In the genomic region with DNA sequence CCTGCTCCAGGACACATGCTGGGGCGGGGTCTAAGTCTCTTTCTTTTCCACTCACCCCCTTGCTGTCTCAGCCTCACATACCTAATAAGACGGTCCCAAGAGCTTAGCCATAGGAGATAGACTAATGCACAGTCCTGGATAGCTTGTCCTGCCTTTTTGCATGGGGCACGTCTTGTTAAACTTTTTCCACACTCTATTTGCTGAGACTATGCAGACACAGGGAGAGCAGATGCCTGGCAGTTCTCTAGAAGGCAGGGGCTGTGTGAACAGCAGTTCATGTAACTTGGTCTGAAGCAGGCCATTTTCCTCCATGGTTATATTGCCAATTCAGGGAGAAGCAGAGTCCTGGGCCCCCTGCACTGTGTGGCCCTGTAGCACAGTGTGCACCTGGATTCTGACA, we compare ENCODE assay signal across 28 cellular contexts.
"Had no signal": no experiment of that assay in that cellular context is flagged by ENCODE, and none has a peak within 500 bp of the region (broad histone marks: within the 10 kb centered on the region; RNA-seq: fewer than 3 reads in every experiment).

No MANE protein-coding gene starts in this region.

- H3K4me1 Mint-ChIP-seq: endodermal cell had no signal

- H3K4me3 ChIP-seq: esophagus muscularis mucosa, heart right ventricle, lung, mucosa of descending colon, sigmoid colon had no signal

- H3K4me3 Mint-ChIP-seq: activated T-helper 1 cell treated with anti-CD3 and anti-CD28 coated beads, Interleukin-12 subunit alpha, Interleukin-12 subunit beta, Interleukin-2, Interleukin-4 antibody, amounts not matched to agents 30 ng/mL and 10 ng/mL and 1 ng/mL, durations not matched to agents 14 hours and 24 hours and 36 hours; dendritic cell treated with granulocyte-macrophage colony-stimulating factor and Interleukin-4, amounts not matched to agents 40 ng/mL and 50 ng/mL, for 4 days; endodermal cell; natural killer cell treated with Interleukin-12 subunit alpha and Interleukin-12 subunit beta and Interleukin-15 and Interleukin-18, amount 100 ng/mL, for 72 hours; stimulated activated memory B cell treated with anti-CD40 and anti-IgM and Interleukin-4, amounts not matched to agents 10 μg/mL and 1 μg/mL and 100 μg/mL, for 72 hours; stimulated activated naive CD8-positive, alpha-beta T cell treated with anti-CD3 and anti-CD28 coated beads, Interleukin-15, amount 100 ng/mL, for 72 hours had no signal

- H3K27ac ChIP-seq: esophagus muscularis mucosa, heart right ventricle, VCaP had no signal

- H3K27me3 ChIP-seq: esophagus muscularis mucosa, heart right ventricle, sigmoid colon had no signal

- H3K36me3 ChIP-seq: esophagus muscularis mucosa, heart right ventricle, sigmoid colon had no signal

- H3K9me3 ChIP-seq: esophagus muscularis mucosa, heart right ventricle, mucosa of descending colon, sigmoid colon had no signal

- H3K9me3 Mint-ChIP-seq: activated T-helper 1 cell treated with anti-CD3 and anti-CD28 coated beads, Interleukin-12 subunit alpha, Interleukin-12 subunit beta, Interleukin-2, Interleukin-4 antibody, amounts not matched to agents 30 ng/mL and 10 ng/mL and 1 ng/mL, durations not matched to agents 14 hours and 24 hours and 36 hours; dendritic cell treated with granulocyte-macrophage colony-stimulating factor and Interleukin-4, amounts not matched to agents 40 ng/mL and 50 ng/mL, for 4 days; endodermal cell; natural killer cell treated with Interleukin-12 subunit alpha and Interleukin-12 subunit beta and Interleukin-15 and Interleukin-18, amount 100 ng/mL, for 72 hours; stimulated activated naive CD8-positive, alpha-beta T cell treated with anti-CD3 and anti-CD28 coated beads, Interleukin-15, amount 100 ng/mL, for 72 hours had no signal

- DNase-seq: activated CD4-positive, alpha-beta T cell treated with anti-CD3 and anti-CD28 coated beads for 48 hours; activated CD4-positive, alpha-beta T cell treated with anti-CD3 and anti-CD28 coated beads, Interleukin-2, amount 50 U/mL, for 48 hours; activated CD8-positive, alpha-beta memory T cell treated with anti-CD3 and anti-CD28 coated beads for 24 hours; activated gamma-delta T cell; activated naive CD4-positive, alpha-beta T cell treated with anti-CD3 and anti-CD28 coated beads, Interleukin-2, amount 50 U/mL, for 16 hours; amniotic stem cell; caudate nucleus; endodermal cell; foreskin melanocyte; heart right ventricle; kidney glomerular epithelial cell; mucosa of descending colon; retina; sigmoid colon; small intestine; stimulated activated CD4-positive, alpha-beta T cell treated with anti-CD3 and anti-CD28 coated beads, Interleukin-1b, Interleukin-23, amount 100 ng/mL, for 48 hours; stimulated activated CD4-positive, alpha-beta T cell treated with anti-CD3 and anti-CD28 coated beads, Interleukin-4, amount 100 ng/mL, for 4 hours; stimulated activated CD8-positive, alpha-beta memory T cell treated with anti-CD3 and anti-CD28 coated beads, Interleukin-4, amount 100 ng/mL, for 48 hours; stimulated activated naive CD8-positive, alpha-beta T cell treated with anti-CD3 and anti-CD28 coated beads, Interleukin-15, amount 100 ng/mL, for 72 hours; substantia nigra; T-helper 9 cell had no signal

- H3K36me3 Mint-ChIP-seq: natural killer cell treated with Interleukin-12 subunit alpha and Interleukin-12 subunit beta and Interleukin-15 and Interleukin-18, amount 100 ng/mL, for 72 hours; stimulated activated memory B cell treated with anti-CD40 and anti-IgM and Interleukin-4, amounts not matched to agents 10 μg/mL and 1 μg/mL and 100 μg/mL, for 72 hours had no signal

- H3K27me3 Mint-ChIP-seq: dendritic cell treated with granulocyte-macrophage colony-stimulating factor and Interleukin-4, amounts not matched to agents 40 ng/mL and 50 ng/mL, for 4 days; natural killer cell treated with Interleukin-12 subunit alpha and Interleukin-12 subunit beta and Interleukin-15 and Interleukin-18, amount 100 ng/mL, for 72 hours; stimulated activated naive CD8-positive, alpha-beta T cell treated with anti-CD3 and anti-CD28 coated beads, Interleukin-15, amount 100 ng/mL, for 72 hours had no signal

- H3K27ac Mint-ChIP-seq: activated T-helper 1 cell treated with anti-CD3 and anti-CD28 coated beads, Interleukin-12 subunit alpha, Interleukin-12 subunit beta, Interleukin-2, Interleukin-4 antibody, amounts not matched to agents 30 ng/mL and 10 ng/mL and 1 ng/mL, durations not matched to agents 14 hours and 24 hours and 36 hours; dendritic cell treated with granulocyte-macrophage colony-stimulating factor and Interleukin-4, amounts not matched to agents 40 ng/mL and 50 ng/mL, for 4 days; endodermal cell; natural killer cell treated with Interleukin-12 subunit alpha and Interleukin-12 subunit beta and Interleukin-15 and Interleukin-18, amount 100 ng/mL, for 72 hours; stimulated activated memory B cell treated with anti-CD40 and anti-IgM and Interleukin-4, amounts not matched to agents 10 μg/mL and 1 μg/mL and 100 μg/mL, for 72 hours; stimulated activated naive CD8-positive, alpha-beta T cell treated with anti-CD3 and anti-CD28 coated beads, Interleukin-15, amount 100 ng/mL, for 72 hours had no signal
